In genomic region chr10:91354166-91354565, GRCh38 we compare ENCODE assay signal across 19 cellular contexts. TPM values are rescaled to one million over a fixed set of nuclear protein-coding genes. Genes with fewer than 3 reads are reported as not detected.
A peak's percentile ranks its signal among the peaks of the same experiment; 100 is the strongest.
DNase-seq lines count a peak whose midpoint lies in the region; ATAC-seq, FAIRE-seq and TF ChIP-seq lines count a peak whose summit lies in the region.
"Had no signal": no experiment of that assay in that cellular context is flagged by ENCODE, and none has a peak within 500 bp of the region (broad histone marks: within the 10 kb centered on the region; RNA-seq: fewer than 3 reads in every experiment).

No MANE protein-coding gene starts in this region.

- POLR2A ChIA-PET in GM12878 (lab: Charles Lee) = no interaction called here

- CTCF ChIA-PET in GM12878 (lab: Yijun Ruan, JAX) = interaction anchor here (1.1 to 2.2 kb wide), 3 partner anchors 25 to 55 kb away, joined by 3 to 7 read pairs (median 5); no protein-coding TSS in a partner anchor

- 44% methylated on average over 3 of the region's 3 CpGs for WGBS in GM12878 (ENCODE audit: insufficient coverage, insufficient replicate concordance, low lambda C conversion rate, missing lambda C conversion rate)

- H3K4me2 ChIP-seq in GM12878 (ENCODE audit: control insufficient read depth, insufficient read depth) = no peak overlapping the region

- SMC1A ChIA-PET in GM12878 (lab: Charles Lee; ENCODE audit: uncharacterized antibody, unreplicated experiment) = interaction anchor here (0.7 kb wide), 1 partner anchor 13 kb away, joined by 3 read pairs; no protein-coding TSS in a partner anchor

- no peak for TF ChIP-seq EP300 in GM12878 (IDR thresholded peaks at IDR 0.05; ENCODE audit: borderline replicate concordance in 1 of 2, control insufficient read depth in 1 of 2, low read depth in 2 of 2, low read length in 2 of 2)

- no peak overlapping the region for H3K4me3 Mint-ChIP-seq in endothelial cell (ENCODE audit: unreplicated experiment)
- H3K4me3 Mint-ChIP-seq: CD14-positive monocyte; CD8-positive, alpha-beta T cell had no signal

- no peak overlapping the region for H3K27ac Mint-ChIP-seq in endothelial cell (ENCODE audit: unreplicated experiment)
- H3K27ac Mint-ChIP-seq: CD14-positive monocyte; CD8-positive, alpha-beta T cell had no signal

- no peaks in the 10 kb centered on the region for H3K36me3 ChIP-seq in GM12878 (ENCODE audit: control insufficient read depth in 2 of 2, insufficient read depth in 2 of 2, low read length in 1 of 2)
- H3K36me3 ChIP-seq: HAP-1 had no signal

- DNase-seq in Right ventricle myocardium inferior (ENCODE audit: missing footprints) (peak; percentile 32), left cardiac atrium (no peak), GM13976 (ENCODE audit: low spot score) (peak; percentile 18), GM12878 (ENCODE audit: low read depth, low spot score) (no peak), putamen (ENCODE audit: low spot score) (peak; percentile 28), KG1 (lab: John Stamatoyannopoulos, UW) (no peak), endothelial cell (ENCODE audit: low spot score) (no peak)
- DNase-seq: CD8-positive, alpha-beta T cell; COR-L47; DMS153; DMS79 treated with DMSO at 0.1 percent for 48 hours; EL had no signal

- in situ Hi-C loops in GM13976 (cut with MboI; ENCODE audit: low sequenced_read_pairs, unreplicated experiment) (no loop called here), GM12878 (cut with MboI) (no loop called here)

- no peaks in the 10 kb centered on the region for H3K4me1 ChIP-seq in GM12878 (ENCODE audit: control insufficient read depth, insufficient read depth, low read length)
- H3K4me1 ChIP-seq: HAP-1 had no signal

- H3K9ac ChIP-seq in GM12878 (ENCODE audit: control insufficient read depth, insufficient read depth, low read length) = no peak overlapping the region

- H3K4me3 ChIP-seq in GM12878 = no peak overlapping the region
- H3K4me3 ChIP-seq: HAP-1 had no signal

- H3K27me3 Mint-ChIP-seq in endothelial cell (ENCODE audit: unreplicated experiment) = no peaks in the 10 kb centered on the region

- H3K27me3 ChIP-seq in GM12878 (replicated peaks in 1 of 2; ENCODE audit: control insufficient read depth in 2 of 2, insufficient read depth in 2 of 2, low read length in 1 of 2) = no peaks in the 10 kb centered on the region; a peak in 1 of 4 replicates

- H3K9me3 Mint-ChIP-seq in endothelial cell (ENCODE audit: unreplicated experiment) = no peaks in the 10 kb centered on the region
- H3K9me3 Mint-ChIP-seq: CD8-positive, alpha-beta T cell had no signal

- no peak overlapping the region for H2AFZ ChIP-seq in GM12878 (ENCODE audit: control insufficient read depth, low read depth, low read length)

- no peaks in the 10 kb centered on the region for H4K20me1 ChIP-seq in GM12878 (ENCODE audit: control insufficient read depth, insufficient read depth)

- FAIRE-seq in GM12878 (lab: Jason Lieb, UNC) = no peak
- FAIRE-seq: A204.1, D721Med, G401.6, H1 had no signal

- TF ChIP-seq RAD21 in GM12878 (IDR thresholded peaks at IDR 0.05; ENCODE audit: insufficient read depth, low read depth, low read length) = no peak

- H3K9me3 ChIP-seq in GM12878 (replicated peaks; ENCODE audit: control insufficient read depth, insufficient read depth, low read length) = no peaks in the 10 kb centered on the region; the same call in 1 of the 3 replicates
- H3K9me3 ChIP-seq: HAP-1 had no signal

- no peak overlapping the region for H3K27ac ChIP-seq in GM12878 (ENCODE audit: control insufficient read depth, insufficient read depth)

- no TSS peak for BruUV-seq in GM12878 (replicated peaks; lab: Mats Ljungman, UMichigan)

- TF ChIP-seq CTCF in GM13976 (IDR thresholded peaks at IDR 0.05; ENCODE audit: borderline replicate concordance, control extremely low read depth, extremely low read depth, insufficient read depth, missing control alignments) = no peak
- TF ChIP-seq CTCF in GM12878 (IDR thresholded peaks at IDR 0.05 in 2 of 3, conservative IDR thresholded peaks at IDR 0.05 in 1 of 3; ENCODE audit: control insufficient read depth in 2 of 3, extremely low read depth in 1 of 3, insufficient read depth in 1 of 3, low read depth in 3 of 3, low read length in 3 of 3) = no peak
- no peak for TF ChIP-seq CTCF in endothelial cell (IDR thresholded peaks at IDR 0.05; ENCODE audit: unreplicated experiment)

- TF ChIP-seq POLR2A in GM12878 (IDR thresholded peaks at IDR 0.05; ENCODE audit: low read depth, low read length) = no peak

- peaks cover 3% of the 10 kb centered on the region for H3K4me1 Mint-ChIP-seq in endothelial cell (ENCODE audit: unreplicated experiment)
- H3K4me1 Mint-ChIP-seq: CD14-positive monocyte had no signal

- RAD21 ChIA-PET in GM12878 (lab: Charles Lee; ENCODE audit: unreplicated experiment) = no interaction called here

- H3K36me3 Mint-ChIP-seq in endothelial cell (ENCODE audit: low read depth, unreplicated experiment) = no peaks in the 10 kb centered on the region
- H3K36me3 Mint-ChIP-seq: CD14-positive monocyte; CD8-positive, alpha-beta T cell had no signal

- ATAC-seq in Right ventricle myocardium inferior (no peak), left cardiac atrium (no peak), GM12878 (peak; percentile 60), GM19351 (IDR thresholded peaks at IDR 0.05; ENCODE audit: unreplicated experiment) (no peak)
- ATAC-seq: CD8-positive, alpha-beta T cell had no signal

- no peaks in the 10 kb centered on the region for H3K79me2 ChIP-seq in GM12878 (ENCODE audit: control insufficient read depth, insufficient read depth, low read length)

- intact Hi-C loops in Right ventricle myocardium inferior (cut with DNase I) = no loop called here
- intact Hi-C loops in left cardiac atrium (cut with DNase I) = no loop called here
- intact Hi-C loops in GM12878 (cut with micrococcal nuclease; ENCODE audit: unreplicated experiment) = no loop called here

TF ChIP-seq in GM12878, 131 proteins besides CTCF, POLR2A, EP300 and RAD21 (continues in another document):
- TF ChIP-seq SIX5 (IDR thresholded peaks at IDR 0.05; ENCODE audit: low read depth, low read length, severe bottlenecking) (no peak), SIN3A (IDR thresholded peaks at IDR 0.05; ENCODE audit: low read depth, low read length) (no peak), CEBPB (IDR thresholded peaks at IDR 0.05; ENCODE audit: borderline replicate concordance in 1 of 2, low read depth in 2 of 2, low read length in 2 of 2) (no peak), ZNF687 (IDR thresholded peaks at IDR 0.05) (no peak), EGR1 (IDR thresholded peaks at IDR 0.05; ENCODE audit: borderline replicate concordance in 1 of 2, low read depth in 2 of 2, low read length in 2 of 2) (peak in 1 of 2 experiments; percentile 92; a peak in 2 of 3 replicates), MAX (IDR thresholded peaks at IDR 0.05; ENCODE audit: low read depth, low read length) (no peak), TCF7 (IDR thresholded peaks at IDR 0.05; ENCODE audit: borderline replicate concordance) (no peak), PAX8 (IDR thresholded peaks at IDR 0.05) (no peak)

RNA-seq across cellular contexts. Expression of gene HECTD2, which starts 56.0 kb away (rescaled TPM):
- total RNA-seq in Right ventricle myocardium inferior (2.5 TPM), left cardiac atrium (1 to 10 TPM; 6.5 to 9.6 TPM), GM12878 (2014; rRNA removed) (2.9 and 3.0 TPM in 2 replicates), GM12878 (2014; rRNA removed; fragmentation: Illumina TruSeq; extraction: Trizol) (2.6 and 3.2 TPM in 2 replicates), GM12878 (2021) (2.2 and 2.8 TPM in 2 replicates), endothelial cell (ENCODE audit: unreplicated experiment) (17.4 TPM)
- 22.4 and 22.9 TPM in 2 replicates for total RNA-seq in GM12878 (2013; cell fraction: nucleolus; rRNA removed)
- polyA plus RNA-seq in GM12878 (2011; ENCODE audit: low read depth) = 0.75 TPM
- polyA plus RNA-seq in GM12878 (2011; rRNA removed) (1.6 and 2.5 TPM in 2 replicates), GM12878 (2014; fragmentation: Illumina TruSeq; extraction: Trizol) (2.2 and 3.3 TPM in 2 replicates), GM12878 (2014; fragmentation: Nextera tagmentation; extraction: Ambion mirVana) (1 to 10 TPM; 1.2 TPM), GM12878 (2014; rRNA removed) (1.5 and 1.6 TPM in 2 replicates), GM12878 (2016; fragmentation: Nextera tagmentation; extraction: Ambion mirVana) (1 to 10 TPM in 1 of 2 experiments, under 1 TPM in 1; 0.87 to 1.7 TPM)
- polyA plus RNA-seq in GM12878 (2011; cell fraction: cytosol; rRNA removed) = 0.35 and 0.88 TPM in 2 replicates
- polyA plus RNA-seq in GM12878 (2011; cell fraction: nucleus; rRNA removed) = 2.3 and 2.9 TPM in 2 replicates
- polyA plus RNA-seq in GM12878 (2012) = 1.8 and 1.9 TPM in 2 replicates
- polyA minus RNA-seq in GM12878 (2011; rRNA and poly(A)+ RNA removed) = 1.0 and 1.2 TPM in 2 replicates
- polyA minus RNA-seq in GM12878 (2011; cell fraction: cytosol; rRNA and poly(A)+ RNA removed) = 0.67 and 1.1 TPM in 2 replicates
- 2.2 and 4.0 TPM in 2 replicates for polyA minus RNA-seq in GM12878 (2011; cell fraction: nucleus; rRNA and poly(A)+ RNA removed)
- polyA plus RNA-seq: CD14-positive monocyte had no signal

Comparison
In these comparisons a context has a peak if more than half of its experiments do, and no peak if none do; other contexts are left out.
1. DNase-seq: peak in Right ventricle myocardium inferior (single experiment), GM13976 (single experiment) and putamen (single experiment); none in left cardiac atrium (single experiment), GM12878 (single experiment), KG1 (single experiment) and endothelial cell (single experiment).